Comparison of ENCODE assay signal across 8 cellular contexts in genomic region chr16:29710227-29711219, GRCh38. TPM values are rescaled to one million over a fixed set of nuclear protein-coding genes. Genes with fewer than 3 reads are reported as not detected.
A peak's percentile ranks its signal among the peaks of the same experiment; 100 is the strongest.
DNase-seq lines count a peak whose midpoint lies in the region; ATAC-seq, FAIRE-seq and TF ChIP-seq lines count a peak whose summit lies in the region.

No MANE protein-coding gene starts in this region.

- intact Hi-C loops in PC-3 (cut with micrococcal nuclease) = loop anchor here (1.0 kb wide), 1 partner anchor 10 kb away; no protein-coding TSS in a partner anchor
- intact Hi-C loops in body of pancreas (cut with DNase I) = no loop called here

- no peaks in the 10 kb centered on the region for H3K27me3 ChIP-seq in CD8-positive, alpha-beta memory T cell (ENCODE audit: insufficient read depth, low read length, poor library complexity, severe bottlenecking)
- H3K27me3 ChIP-seq in PC-3 (ENCODE audit: low read length) (no peaks in the 10 kb centered on the region), body of pancreas (no peaks in the 10 kb centered on the region), smooth muscle cell (ENCODE audit: low read depth) (no peaks in the 10 kb centered on the region)

- H2AFZ ChIP-seq in PC-3 (ENCODE audit: low read length) (no peak overlapping the region), smooth muscle cell (ENCODE audit: low read depth) (peak overlapping the region; percentile 36)

- BruUV-seq in PC-3 (replicated peaks; lab: Mats Ljungman, UMichigan) = no TSS peak

- H3K9ac ChIP-seq in PC-3 (ENCODE audit: low read length) (no peak overlapping the region), smooth muscle cell (ENCODE audit: low read depth) (no peak overlapping the region)

- H3K4me3 Mint-ChIP-seq in CD8-positive, alpha-beta memory T cell = no peak overlapping the region

- 44% methylated on average over 17 of the region's 17 CpGs for WGBS in body of pancreas, 2 donors
- WGBS in smooth muscle cell (ENCODE audit: low lambda C conversion rate) = 23% methylated on average over 17 of the region's 17 CpGs

- no peaks in the 10 kb centered on the region for H3K9me3 ChIP-seq in CD8-positive, alpha-beta memory T cell (ENCODE audit: low read length)
- H3K9me3 ChIP-seq in PC-3 (ENCODE audit: low read length) = no peaks in the 10 kb centered on the region
- no peaks in the 10 kb centered on the region for H3K9me3 ChIP-seq in body of pancreas
- H3K9me3 ChIP-seq in smooth muscle cell (replicated peaks; ENCODE audit: low read depth) = no peaks in the 10 kb centered on the region

- H3K36me3 Mint-ChIP-seq in CD8-positive, alpha-beta memory T cell = no peaks in the 10 kb centered on the region

- H3K79me2 ChIP-seq in PC-3 (ENCODE audit: low read length) (no peaks in the 10 kb centered on the region), smooth muscle cell (ENCODE audit: low read depth) (no peaks in the 10 kb centered on the region)

- ATAC-seq in PC-3 (peak; percentile 79), body of pancreas (peak; percentile 92), GM18502 (IDR thresholded peaks at IDR 0.05; ENCODE audit: poor library complexity, unreplicated experiment) (no peak)

- POLR2A ChIA-PET in CD8-positive, alpha-beta memory T cell (lab: Charles Lee) = interaction anchor here (0.6 to 1.0 kb wide), 3 partner anchors 10 to 94 kb away, joined by 4 to 7 read pairs (median 5); no protein-coding TSS in a partner anchor
- POLR2A ChIA-PET in PC-3 (lab: Charles Lee; ENCODE audit: unreplicated experiment) = no interaction called here

- H3K4me3 ChIP-seq in CD8-positive, alpha-beta memory T cell (ENCODE audit: low read length) = no peak overlapping the region
- H3K4me3 ChIP-seq in PC-3 (ENCODE audit: low read length) = no peak overlapping the region
- H3K4me3 ChIP-seq in body of pancreas = no peak overlapping the region
- H3K4me3 ChIP-seq in smooth muscle cell = peak overlapping the region; percentile 25

- no peak for TF ChIP-seq POLR2A in body of pancreas (IDR thresholded peaks at IDR 0.05)

- H3K4me1 ChIP-seq in CD8-positive, alpha-beta memory T cell (ENCODE audit: insufficient read depth, low read length) = peaks cover 11% of the 10 kb centered on the region
- H3K4me1 ChIP-seq in PC-3 (ENCODE audit: insufficient read depth, low read length) (no peaks in the 10 kb centered on the region), body of pancreas (no peaks in the 10 kb centered on the region), smooth muscle cell (ENCODE audit: low read depth) (peaks cover 11% of the 10 kb centered on the region)

- peak overlapping the region in 6 of 8 donors; percentile 7 to 93 (median 84) for H3K27ac Mint-ChIP-seq in CD8-positive, alpha-beta memory T cell

- CTCF ChIA-PET in CD8-positive, alpha-beta memory T cell (lab: Charles Lee) = interaction anchor here (0.7 to 2.9 kb wide), 7 partner anchors 10 to 138 kb away, joined by 3 to 12 read pairs (median 5); partner anchors contain the start of genes KIF22 and ZG16
- CTCF ChIA-PET in PC-3 (lab: Charles Lee) = interaction anchor here (0.5 kb wide), 1 partner anchor 42 kb away, joined by 3 read pairs; no protein-coding TSS in a partner anchor

- no peaks in the 10 kb centered on the region for H3K9me3 Mint-ChIP-seq in CD8-positive, alpha-beta memory T cell

- FAIRE-seq in GM18507 (lab: Jason Lieb, UNC) = peak; percentile 84

- H3K27ac ChIP-seq in CD8-positive, alpha-beta memory T cell (ENCODE audit: low read depth, low read length) = no peak overlapping the region
- H3K27ac ChIP-seq in PC-3 (ENCODE audit: low read length) (no peak overlapping the region), body of pancreas (no peak overlapping the region), smooth muscle cell (ENCODE audit: low read depth) (peak overlapping the region; percentile 49)

- H4K20me1 ChIP-seq in PC-3 (ENCODE audit: low read length) = no peaks in the 10 kb centered on the region
- H4K20me1 ChIP-seq in smooth muscle cell (ENCODE audit: low read depth) = no peaks in the 10 kb centered on the region

- peaks cover 12 to 17% (median 14%) of the 10 kb centered on the region in 3 donors for H3K4me1 Mint-ChIP-seq in CD8-positive, alpha-beta memory T cell

- TF ChIP-seq CTCF in PC-3 (conservative IDR thresholded peaks at IDR 0.05; ENCODE audit: low read depth, low read length) = peak; percentile 65
- peak; percentile 35 to 78 (median 71) for TF ChIP-seq CTCF in body of pancreas (IDR thresholded peaks at IDR 0.05)
- peak; percentile 61 for TF ChIP-seq CTCF in smooth muscle cell (IDR thresholded peaks at IDR 0.05; ENCODE audit: borderline replicate concordance, insufficient read depth, poor library complexity, severe bottlenecking)

- DNase-seq in CD8-positive, alpha-beta memory T cell = peak in 3 of 5 donors; percentile 57 to 65 (median 58)
- DNase-seq in GM18507 (ENCODE audit: extremely low spot score, insufficient read length, low read depth) = no peak
- peak; percentile 68 for DNase-seq in PC-3
- peak in 3 of 4 donors; percentile 26 to 62 (median 27) for DNase-seq in body of pancreas
- peak; percentile 88 for DNase-seq in inferior parietal cortex (ENCODE audit: extremely low spot score)
- no peak for DNase-seq in smooth muscle cell (lab: John Stamatoyannopoulos, UW; ENCODE audit: unreplicated experiment)
- no peak for DNase-seq in COLO668 (lab: John Stamatoyannopoulos, UW; ENCODE audit: unreplicated experiment)

- H3K9me2 ChIP-seq in PC-3 (replicated peaks; ENCODE audit: low read length) = no peaks in the 10 kb centered on the region

- no peaks in the 10 kb centered on the region for H3K36me3 ChIP-seq in CD8-positive, alpha-beta memory T cell (ENCODE audit: insufficient read depth, low read length)
- no peaks in the 10 kb centered on the region for H3K36me3 ChIP-seq in PC-3 (ENCODE audit: low read depth, low read length)
- H3K36me3 ChIP-seq in body of pancreas (replicated peaks in 1 of 2; ENCODE audit: insufficient read depth in 1 of 2, low read depth in 2 of 2) = no peaks in the 10 kb centered on the region
- H3K36me3 ChIP-seq in smooth muscle cell (ENCODE audit: low read depth) = no peaks in the 10 kb centered on the region

- H3K27me3 Mint-ChIP-seq in CD8-positive, alpha-beta memory T cell = peaks cover 0 to 1% of the 10 kb centered on the region in 2 donors

- H3K4me2 ChIP-seq in PC-3 (ENCODE audit: low read length) (no peak overlapping the region), smooth muscle cell (peak overlapping the region; percentile 78)

- H3F3A ChIP-seq in PC-3 (ENCODE audit: low read length, unreplicated experiment) = no peaks in the 10 kb centered on the region
- no peaks in the 10 kb centered on the region for H3F3A ChIP-seq in smooth muscle cell (ENCODE audit: low read depth)

RNA-seq across cellular contexts. Expression of gene QPRT, which starts 31.5 kb away (rescaled TPM):
- 1 to 10 TPM; 3.0 to 3.5 TPM for total RNA-seq in CD8-positive, alpha-beta memory T cell
- polyA plus RNA-seq in CD8-positive, alpha-beta memory T cell = 0.74 TPM
- 0.22 and 1.3 TPM in 2 replicates for total RNA-seq in PC-3 (2014; rRNA removed)
- 10 to 100 TPM; 28.0 to 30.3 TPM for total RNA-seq in body of pancreas
- 67.4 and 69.6 TPM in 2 replicates for total RNA-seq in smooth muscle cell
- 152 and 196 TPM in 2 replicates for polyA plus RNA-seq in smooth muscle cell

RNA-seq across cellular contexts. Expression of gene C16orf54, which starts 35.3 kb away (rescaled TPM):
- total RNA-seq in CD8-positive, alpha-beta memory T cell = 10 to 100 TPM; 32.3 to 33.3 TPM
- polyA plus RNA-seq in CD8-positive, alpha-beta memory T cell = 45.0 TPM
- total RNA-seq in PC-3 (2014; rRNA removed) (not detected in 2 replicates), body of pancreas (under 1 TPM; 0.33 to 0.52 TPM), smooth muscle cell (not detected in 2 replicates)
- not detected in 2 replicates for polyA plus RNA-seq in smooth muscle cell

RNA-seq across cellular contexts. Expression of gene SPN, which starts 47.5 kb away (rescaled TPM):
- 100 to 1,000 TPM; 136 to 144 TPM for total RNA-seq in CD8-positive, alpha-beta memory T cell
- polyA plus RNA-seq in CD8-positive, alpha-beta memory T cell = 255 TPM
- total RNA-seq in PC-3 (2014; rRNA removed) = not detected in 2 replicates
- 1 to 10 TPM; 1.3 to 2.0 TPM for total RNA-seq in body of pancreas
- total RNA-seq in smooth muscle cell = not detected in 2 replicates
- polyA plus RNA-seq in smooth muscle cell = not detected in 2 replicates

Comparison
In these comparisons a context has a peak if more than half of its experiments do, and no peak if none do; other contexts are left out.
1. DNase-seq: peak in CD8-positive, alpha-beta memory T cell (3 of 5), PC-3 (single experiment), body of pancreas (3 of 4) and inferior parietal cortex (single experiment); none in GM18507 (single experiment), smooth muscle cell (single experiment) and COLO668 (single experiment).
2. RNA of gene QPRT, which starts 31.5 kb away (total RNA-seq): 67.4 to 69.6 TPM in smooth muscle cell and 28.0 to 30.3 TPM in body of pancreas; 3.0 to 3.5 TPM in CD8-positive, alpha-beta memory T cell and 0.22 to 1.3 TPM in PC-3; every median in the first group is over 4 times any median in the second.
3. RNA of gene C16orf54, which starts 35.3 kb away (total RNA-seq): 32.3 to 33.3 TPM in CD8-positive, alpha-beta memory T cell; 0.33 to 0.52 TPM in body of pancreas, not detected in PC-3 and not detected in smooth muscle cell; every median in the first group is over 10 times any median in the second.
4. RNA of gene SPN, which starts 47.5 kb away (total RNA-seq): 136 to 144 TPM in CD8-positive, alpha-beta memory T cell; 1.3 to 2.0 TPM in body of pancreas, not detected in PC-3 and not detected in smooth muscle cell; every median in the first group is over 10 times any median in the second.
5. Peak in every context shown above with its lines, with median percentiles within 50 percentile points of each other: CTCF ChIP-seq.